ENCODE assay signal across 23 cellular contexts in the genomic region with DNA sequence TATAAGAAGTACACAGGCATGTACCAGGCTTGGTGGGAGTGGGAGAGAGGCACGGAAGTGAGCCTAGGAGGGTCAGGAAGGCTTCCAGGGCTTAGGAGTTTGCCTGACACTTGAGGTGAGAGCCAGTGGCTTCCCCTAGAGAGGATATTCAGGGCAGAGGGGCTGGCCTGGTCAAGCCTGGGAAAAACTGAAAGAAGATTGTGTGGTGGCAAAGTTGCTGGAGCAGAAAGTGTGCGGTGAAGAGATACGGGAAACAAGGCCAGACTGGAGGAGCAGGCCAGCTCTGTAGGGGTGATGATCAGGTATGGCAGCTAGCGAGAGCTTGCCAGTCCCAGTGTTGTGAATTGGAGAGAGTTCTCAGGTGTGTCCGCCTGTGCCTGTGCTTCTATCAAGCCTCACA.
"Had no signal": no experiment of that assay in that cellular context is flagged by ENCODE, and none has a peak within 500 bp of the region (broad histone marks: within the 10 kb centered on the region; RNA-seq: fewer than 3 reads in every experiment).

No MANE protein-coding gene starts in this region.

- DNase-seq: activated CD4-positive, alpha-beta T cell treated with anti-CD3 and anti-CD28 coated beads, Interleukin-2, amount 10 ng/mL, durations not matched to agents 24 days and 14 days; activated CD8-positive, alpha-beta memory T cell treated with anti-CD3 and anti-CD28 coated beads, Interleukin-2, amount 10 ng/mL, durations not matched to agents 7 days and 5 days; activated CD8-positive, alpha-beta T cell treated with anti-CD3 and anti-CD28 coated beads for 36 hours; activated effector memory CD4-positive, alpha-beta T cell treated with anti-CD3 and anti-CD28 coated beads, Interleukin-2, amount 50 U/mL, for 16 hours; activated naive CD4-positive, alpha-beta T cell treated with anti-CD3 and anti-CD28 coated beads, Interleukin-2, amount 10 ng/mL, durations not matched to agents 7 days and 5 days; activated T-cell treated with anti-CD3 and anti-CD28 coated beads for 4 hours; amygdala; central memory CD4-positive, alpha-beta T cell; immature natural killer cell; kidney glomerular epithelial cell; left ventricle myocardium superior; pancreas; psoas muscle; right cardiac atrium; stimulated activated CD4-positive, alpha-beta T cell treated with anti-CD3 and anti-CD28 coated beads, Interleukin-1b, Interleukin-23, amount 100 ng/mL, for 48 hours; T-helper 1 cell had no signal

- H3K36me3 Mint-ChIP-seq: activated CD8-positive, alpha-beta memory T cell treated with anti-CD3 and anti-CD28 coated beads, Interleukin-2, amount 10 ng/mL, durations not matched to agents 7 days and 5 days; immature natural killer cell; natural killer cell treated with Interleukin-12 subunit alpha and Interleukin-12 subunit beta and Interleukin-15 and Interleukin-18, amount 100 ng/mL, for 72 hours had no signal

- H3K27me3 Mint-ChIP-seq: activated CD4-positive, alpha-beta T cell treated with anti-CD3 and anti-CD28 coated beads, Interleukin-2, amount 10 ng/mL, durations not matched to agents 24 days and 14 days; activated CD8-positive, alpha-beta memory T cell treated with anti-CD3 and anti-CD28 coated beads, Interleukin-2, amount 10 ng/mL, durations not matched to agents 7 days and 5 days; activated CD8-positive, alpha-beta T cell treated with anti-CD3 and anti-CD28 coated beads for 36 hours; activated naive CD4-positive, alpha-beta T cell treated with anti-CD3 and anti-CD28 coated beads, Interleukin-2, amount 10 ng/mL, durations not matched to agents 7 days and 5 days; natural killer cell treated with Interleukin-12 subunit alpha and Interleukin-12 subunit beta and Interleukin-15 and Interleukin-18, amount 100 ng/mL, for 72 hours; stimulated activated naive CD8-positive, alpha-beta T cell treated with anti-CD3 and anti-CD28 coated beads, Interleukin-15, Interleukin-2, amounts not matched to agents 100 ng/mL and 50 ng/mL, for 24 hours had no signal

- H3K4me3 Mint-ChIP-seq: activated CD4-positive, alpha-beta T cell treated with anti-CD3 and anti-CD28 coated beads, Interleukin-2, amount 10 ng/mL, durations not matched to agents 24 days and 14 days; activated CD8-positive, alpha-beta memory T cell treated with anti-CD3 and anti-CD28 coated beads, Interleukin-2, amount 10 ng/mL, durations not matched to agents 7 days and 5 days; activated CD8-positive, alpha-beta T cell treated with anti-CD3 and anti-CD28 coated beads for 36 hours; activated naive CD4-positive, alpha-beta T cell treated with anti-CD3 and anti-CD28 coated beads, Interleukin-2, amount 10 ng/mL, durations not matched to agents 7 days and 5 days; immature natural killer cell; natural killer cell treated with Interleukin-12 subunit alpha and Interleukin-12 subunit beta and Interleukin-15 and Interleukin-18, amount 100 ng/mL, for 72 hours; stimulated activated naive CD8-positive, alpha-beta T cell treated with anti-CD3 and anti-CD28 coated beads, Interleukin-15, Interleukin-2, amounts not matched to agents 100 ng/mL and 50 ng/mL, for 24 hours had no signal

- H3K4me3 ChIP-seq: coronary artery, pancreas, psoas muscle, tibial nerve had no signal

- H3K27me3 ChIP-seq: pancreas, tibial nerve had no signal

- ATAC-seq: activated CD4-positive, CD25-positive, alpha-beta regulatory T cell treated with anti-CD3 and anti-CD28 coated beads, Interleukin-2, amount 50 U/mL, for 24 hours; activated CD8-positive, alpha-beta memory T cell treated with anti-CD3 and anti-CD28 coated beads, Interleukin-2, amount 10 ng/mL, durations not matched to agents 7 days and 5 days; activated CD8-positive, alpha-beta T cell treated with anti-CD3 and anti-CD28 coated beads for 36 hours; natural killer cell treated with Interleukin-12 subunit alpha and Interleukin-12 subunit beta and Interleukin-15 and Interleukin-18, amount 100 ng/mL, for 72 hours; psoas muscle; right cardiac atrium had no signal

- H3K27ac ChIP-seq: coronary artery, epithelial cell of prostate, pancreas, psoas muscle, tibial nerve had no signal

- H3K9me3 Mint-ChIP-seq: activated CD4-positive, alpha-beta T cell treated with anti-CD3 and anti-CD28 coated beads, Interleukin-2, amount 10 ng/mL, durations not matched to agents 24 days and 14 days; activated CD8-positive, alpha-beta T cell treated with anti-CD3 and anti-CD28 coated beads for 36 hours; activated naive CD4-positive, alpha-beta T cell treated with anti-CD3 and anti-CD28 coated beads, Interleukin-2, amount 10 ng/mL, durations not matched to agents 7 days and 5 days; immature natural killer cell; natural killer cell treated with Interleukin-12 subunit alpha and Interleukin-12 subunit beta and Interleukin-15 and Interleukin-18, amount 100 ng/mL, for 72 hours; stimulated activated naive CD8-positive, alpha-beta T cell treated with anti-CD3 and anti-CD28 coated beads, Interleukin-15, Interleukin-2, amounts not matched to agents 100 ng/mL and 50 ng/mL, for 24 hours had no signal

- H3K27ac Mint-ChIP-seq: activated CD4-positive, alpha-beta T cell treated with anti-CD3 and anti-CD28 coated beads, Interleukin-2, amount 10 ng/mL, durations not matched to agents 24 days and 14 days; activated CD8-positive, alpha-beta memory T cell treated with anti-CD3 and anti-CD28 coated beads, Interleukin-2, amount 10 ng/mL, durations not matched to agents 7 days and 5 days; activated CD8-positive, alpha-beta T cell treated with anti-CD3 and anti-CD28 coated beads for 36 hours; activated naive CD4-positive, alpha-beta T cell treated with anti-CD3 and anti-CD28 coated beads, Interleukin-2, amount 10 ng/mL, durations not matched to agents 7 days and 5 days; immature natural killer cell; natural killer cell treated with Interleukin-12 subunit alpha and Interleukin-12 subunit beta and Interleukin-15 and Interleukin-18, amount 100 ng/mL, for 72 hours; stimulated activated naive CD8-positive, alpha-beta T cell treated with anti-CD3 and anti-CD28 coated beads, Interleukin-15, Interleukin-2, amounts not matched to agents 100 ng/mL and 50 ng/mL, for 24 hours had no signal

- FAIRE-seq: pancreas, urothelium cell line had no signal

- H3K36me3 ChIP-seq: pancreas, tibial nerve had no signal

- H3K9me3 ChIP-seq: pancreas, psoas muscle, tibial nerve had no signal
